6 cellular contexts compared by ENCODE assay signal in genomic region chr1:155967410-155968400, GRCh38. TPM values are rescaled to one million over a fixed set of nuclear protein-coding genes. Genes with fewer than 3 reads are reported as not detected.
A peak's percentile ranks its signal among the peaks of the same experiment; 100 is the strongest.
DNase-seq lines count a peak whose midpoint lies in the region; TF ChIP-seq lines count a peak whose summit lies in the region.

No MANE protein-coding gene starts in this region.

- peaks cover 19% of the 10 kb centered on the region for H3K36me3 Mint-ChIP-seq in mesothelial cell of epicardium

- H3K4me3 Mint-ChIP-seq in mesothelial cell of epicardium, result no peak overlapping the region

- H3K4me1 ChIP-seq in GM23248 (ENCODE audit: insufficient read depth) (peaks cover 36% of the 10 kb centered on the region), adipocyte (ENCODE audit: control insufficient read depth, insufficient read depth, low read length) (peaks cover 33% of the 10 kb centered on the region), hepatocyte (ENCODE audit: insufficient read depth) (peaks cover 2% of the 10 kb centered on the region), testis (peaks cover 9% of the 10 kb centered on the region)

- peak overlapping the region; percentile 78; the same call in 1 of the 2 replicates for H3K9ac ChIP-seq in GM23248
- peak overlapping the region; percentile 23 for H3K9ac ChIP-seq in adipocyte (ENCODE audit: low read length)

- H3K9me2 ChIP-seq in GM23248 (ENCODE audit: insufficient read depth), result no peaks in the 10 kb centered on the region
- H3K9me2 ChIP-seq in hepatocyte (replicated peaks; ENCODE audit: insufficient read depth), result no peaks in the 10 kb centered on the region

- no peak overlapping the region for H3K4me3 ChIP-seq in GM23248
- H3K4me3 ChIP-seq in adipocyte (ENCODE audit: low read length), result no peak overlapping the region
- H3K4me3 ChIP-seq in hepatocyte, result no peak overlapping the region
- H3K4me3 ChIP-seq in testis, result no peak overlapping the region

- H2AFZ ChIP-seq in GM23248, result no peak overlapping the region
- H2AFZ ChIP-seq in hepatocyte, result no peak overlapping the region

- peaks cover 1% of the 10 kb centered on the region; the same call in 1 of the 2 replicates for H4K20me1 ChIP-seq in GM23248 (ENCODE audit: insufficient read depth)
- H4K20me1 ChIP-seq in hepatocyte (ENCODE audit: insufficient read depth, poor library complexity, severe bottlenecking), result peaks cover 41% of the 10 kb centered on the region

- TF ChIP-seq CTCF in mesothelial cell of epicardium (IDR thresholded peaks at IDR 0.05; ENCODE audit: unreplicated experiment), result no peak
- no peak for TF ChIP-seq CTCF in hepatocyte (IDR thresholded peaks at IDR 0.05; ENCODE audit: poor library complexity)
- TF ChIP-seq CTCF in testis (IDR thresholded peaks at IDR 0.05), result no peak

- no peaks in the 10 kb centered on the region for H3K9me3 Mint-ChIP-seq in mesothelial cell of epicardium

- H3K27me3 Mint-ChIP-seq in mesothelial cell of epicardium (ENCODE audit: low read depth), result no peaks in the 10 kb centered on the region

- H3K36me3 ChIP-seq in GM23248 (ENCODE audit: low read depth) (peaks cover 51% of the 10 kb centered on the region), adipocyte (ENCODE audit: control insufficient read depth, insufficient read depth, low read length, severe bottlenecking) (peaks cover 74% of the 10 kb centered on the region), hepatocyte (replicated peaks; ENCODE audit: insufficient read depth, low read depth) (no peaks in the 10 kb centered on the region), testis (ENCODE audit: low read depth, missing control alignments) (no peaks in the 10 kb centered on the region)

- H3K4me1 Mint-ChIP-seq in mesothelial cell of epicardium, result peaks cover 20% of the 10 kb centered on the region

- peaks cover 47% of the 10 kb centered on the region for H3F3A ChIP-seq in GM23248 (ENCODE audit: insufficient read depth)

- peak overlapping the region; percentile 56 for H3K27ac Mint-ChIP-seq in mesothelial cell of epicardium

- H3K9me3 ChIP-seq in GM23248 (ENCODE audit: low read depth) (no peaks in the 10 kb centered on the region), adipocyte (ENCODE audit: control insufficient read depth, low read length) (no peaks in the 10 kb centered on the region), hepatocyte (ENCODE audit: low read depth) (no peaks in the 10 kb centered on the region), testis (no peaks in the 10 kb centered on the region)

- H3K27me3 ChIP-seq in GM23248 (replicated peaks; ENCODE audit: insufficient read depth) (no peaks in the 10 kb centered on the region), adipocyte (replicated peaks; ENCODE audit: control insufficient read depth, insufficient read depth, low read length) (no peaks in the 10 kb centered on the region), hepatocyte (no peaks in the 10 kb centered on the region), testis (no peaks in the 10 kb centered on the region)

- in situ Hi-C loops in GM23248 (cut with MboI), result no loop called here

- WGBS in GM23248 (ENCODE audit: low coverage in 1 of 2, low lambda C conversion rate in 2 of 2, missing lambda C conversion rate in 2 of 2), 2 experiments, result 84 to 85% methylated on average over 19 of the region's 19 CpGs
- WGBS in hepatocyte (ENCODE audit: low lambda C conversion rate, missing lambda C conversion rate), result 80% methylated on average over 19 of the region's 19 CpGs
- 68 to 72% methylated on average over 19 of the region's 19 CpGs for WGBS in testis, 2 donors

- DNase-seq in GM23248, result no peak
- DNase-seq in adipocyte (ENCODE audit: low read depth), result no peak
- DNase-seq in mesothelial cell of epicardium (ENCODE audit: low spot score in 2 of 2, unreplicated experiment in 2 of 2), result no peak
- DNase-seq in hepatocyte (ENCODE audit: low spot score), result no peak
- DNase-seq in NCI-H1436 (lab: John Stamatoyannopoulos, UW), result no peak
- no peak for DNase-seq in testis

- intact Hi-C loops in testis (cut with DNase I; ENCODE audit: low total_unique reads), result no loop called here

- H3K4me2 ChIP-seq in GM23248 (ENCODE audit: unreplicated experiment), result no peak overlapping the region
- no peak overlapping the region for H3K4me2 ChIP-seq in hepatocyte

- TF ChIP-seq POLR2A in testis (IDR thresholded peaks at IDR 0.05), result no peak

- H3K27ac ChIP-seq in GM23248 (0 out of 2 replicates have a peak overlapping the region, but pooled peaks have one; percentile 12), hepatocyte (no peak overlapping the region), testis (peak overlapping the region in 1 of 2 donors; percentile 59)

- H3K79me2 ChIP-seq in GM23248 (ENCODE audit: insufficient read depth), result peaks cover 87% of the 10 kb centered on the region
- H3K79me2 ChIP-seq in hepatocyte, result peaks cover 51% of the 10 kb centered on the region

RNA-seq across cellular contexts. Expression of gene ARHGEF2, which starts 10.6 kb away (rescaled TPM):
- 136 and 139 TPM in 2 replicates for total RNA-seq in GM23248 (2014; rRNA removed; shearing (Covaris generic))
- polyA plus RNA-seq in GM23248 (2016; fragmentation: Nextera tagmentation; extraction: Ambion mirVana), result 76.7 and 77.7 TPM in 2 replicates
- 103 to 111 TPM (median 110 TPM) in 3 replicates for total RNA-seq in mesothelial cell of epicardium
- 36.5 and 46.9 TPM in 2 replicates for total RNA-seq in hepatocyte
- 27.1 and 30.1 TPM in 2 replicates for polyA plus RNA-seq in hepatocyte
- total RNA-seq in testis, result 100 to 1,000 TPM in 1 of 2 donors, 10 to 100 TPM in 1; 56.6 to 124 TPM
- 88.8 TPM for polyA plus RNA-seq in testis (ENCODE audit: insufficient read depth, low read depth, low replicate concordance)

RNA-seq across cellular contexts. Expression of gene RXFP4, which starts 26.3 kb away (rescaled TPM):
- not detected in 2 replicates for total RNA-seq in GM23248 (2014; rRNA removed; shearing (Covaris generic))
- polyA plus RNA-seq in GM23248 (2016; fragmentation: Nextera tagmentation; extraction: Ambion mirVana) (0.20 and 0.39 TPM in 2 replicates), hepatocyte (not detected in 2 replicates), testis (ENCODE audit: insufficient read depth, low read depth, low replicate concordance) (not detected)
- total RNA-seq in mesothelial cell of epicardium (not detected in 3 replicates), hepatocyte (0.83 TPM in 1 of 2 replicates, not detected in the other), testis (1 to 10 TPM in 1 of 2 donors, under 1 TPM in 1; 0.37 to 1.1 TPM)

RNA-seq across cellular contexts. Expression of gene KHDC4, which starts 33.5 kb away (rescaled TPM):
- 24.2 TPM in 2 replicates for total RNA-seq in GM23248 (2014; rRNA removed; shearing (Covaris generic))
- polyA plus RNA-seq in GM23248 (2016; fragmentation: Nextera tagmentation; extraction: Ambion mirVana) (25.3 and 27.8 TPM in 2 replicates), hepatocyte (15.7 and 28.0 TPM in 2 replicates), testis (ENCODE audit: insufficient read depth, low read depth, low replicate concordance) (45.5 TPM)
- total RNA-seq in mesothelial cell of epicardium (70.1 to 74.1 TPM (median 73.2 TPM) in 3 replicates), hepatocyte (33.2 and 40.3 TPM in 2 replicates), testis (10 to 100 TPM; 84.5 to 95.3 TPM)

RNA-seq across cellular contexts. Expression of gene SSR2, which starts 53.0 kb away (rescaled TPM):
- total RNA-seq in GM23248 (2014; rRNA removed; shearing (Covaris generic)), result 433 and 695 TPM in 2 replicates
- polyA plus RNA-seq in GM23248 (2016; fragmentation: Nextera tagmentation; extraction: Ambion mirVana) (318 and 327 TPM in 2 replicates), hepatocyte (326 and 360 TPM in 2 replicates), testis (ENCODE audit: insufficient read depth, low read depth, low replicate concordance) (289 TPM)
- total RNA-seq in mesothelial cell of epicardium (282 to 298 TPM (median 297 TPM) in 3 replicates), hepatocyte (393 and 416 TPM in 2 replicates), testis (100 to 1,000 TPM; 170 to 216 TPM)

RNA-seq across cellular contexts. Expression of gene RIT1, which starts 56.6 kb away (rescaled TPM):
- 29.7 and 32.4 TPM in 2 replicates for total RNA-seq in GM23248 (2014; rRNA removed; shearing (Covaris generic))
- polyA plus RNA-seq in GM23248 (2016; fragmentation: Nextera tagmentation; extraction: Ambion mirVana) (30.5 and 33.1 TPM in 2 replicates), hepatocyte (17.6 and 21.9 TPM in 2 replicates), testis (ENCODE audit: insufficient read depth, low read depth, low replicate concordance) (25.7 TPM)
- total RNA-seq in mesothelial cell of epicardium (34.3 to 37.0 TPM (median 35.5 TPM) in 3 replicates), hepatocyte (23.8 and 33.5 TPM in 2 replicates), testis (10 to 100 TPM; 26.1 to 31.1 TPM)
